9 cellular contexts compared by ENCODE assay signal in the genomic region with DNA sequence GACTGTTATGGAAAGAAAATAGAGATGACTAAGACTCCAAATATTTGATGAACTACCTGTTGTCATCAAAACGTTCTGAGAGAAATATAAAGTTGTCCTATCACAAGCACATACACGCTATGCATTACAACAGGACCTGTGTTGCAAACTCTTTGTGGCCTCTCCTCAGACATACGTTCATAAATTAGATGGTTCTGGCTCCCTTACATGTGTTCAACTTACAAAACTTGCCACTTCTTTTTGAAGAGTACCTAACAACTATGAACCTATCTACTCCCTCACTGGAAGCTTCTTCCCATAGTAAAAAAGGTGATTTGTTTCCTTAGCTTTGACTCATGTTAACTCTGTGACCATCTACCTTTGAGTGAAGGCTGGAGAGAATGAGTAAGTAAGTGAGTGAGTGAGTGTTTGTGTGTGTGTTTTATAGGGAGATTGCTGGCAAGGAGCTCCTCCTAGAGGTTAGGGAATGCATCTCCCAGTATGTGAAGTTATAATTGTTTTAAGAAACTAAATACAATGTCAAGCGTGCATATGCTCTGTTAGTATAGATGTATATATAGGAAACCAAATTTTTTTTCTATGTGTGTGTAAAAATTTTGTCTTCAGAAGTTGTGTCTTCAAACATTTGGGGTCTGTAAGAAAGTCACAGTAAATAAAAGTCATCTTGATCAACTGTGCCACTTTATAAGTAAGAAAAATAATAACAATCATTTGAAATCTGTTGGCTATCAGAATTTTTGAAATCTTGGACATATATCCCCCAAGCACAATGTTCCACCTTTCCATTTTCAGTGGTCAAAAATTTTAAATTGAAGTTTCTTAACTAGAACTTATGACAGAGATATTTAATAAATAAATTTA.
DNase-seq lines count a peak whose midpoint lies in the region; ATAC-seq and TF ChIP-seq lines count a peak whose summit lies in the region.
"Had no signal": no experiment of that assay in that cellular context is flagged by ENCODE, and none has a peak within 500 bp of the region (broad histone marks: within the 10 kb centered on the region; RNA-seq: fewer than 3 reads in every experiment).

No MANE protein-coding gene starts in this region.

- peak; percentile 58 for ATAC-seq in GM19455 (IDR thresholded peaks at IDR 0.05; ENCODE audit: unreplicated experiment)
- ATAC-seq in HG02970 (IDR thresholded peaks at IDR 0.05; ENCODE audit: low FRiP score, unreplicated experiment) = no peak

- TF ChIP-seq CTCF in LNCAP (IDR thresholded peaks at IDR 0.05) = peak; percentile 90

- DNase-seq in DMS 273 treated with DMSO at 0.1 percent for 48 hours (lab: John Stamatoyannopoulos, UW) = peak; percentile 35
- DNase-seq in SW480 (ENCODE audit: low spot score) = peak; percentile 65
- peak; percentile 45 for DNase-seq in foreskin melanocyte
- DNase-seq in putamen (ENCODE audit: low spot score) = peak; percentile 6
- DNase-seq in DMS153 (lab: John Stamatoyannopoulos, UW) = no peak
- DNase-seq: activated B cell treated with CpG ODN at 0.5 μM for 24 hours had no signal
